In the genomic region with DNA sequence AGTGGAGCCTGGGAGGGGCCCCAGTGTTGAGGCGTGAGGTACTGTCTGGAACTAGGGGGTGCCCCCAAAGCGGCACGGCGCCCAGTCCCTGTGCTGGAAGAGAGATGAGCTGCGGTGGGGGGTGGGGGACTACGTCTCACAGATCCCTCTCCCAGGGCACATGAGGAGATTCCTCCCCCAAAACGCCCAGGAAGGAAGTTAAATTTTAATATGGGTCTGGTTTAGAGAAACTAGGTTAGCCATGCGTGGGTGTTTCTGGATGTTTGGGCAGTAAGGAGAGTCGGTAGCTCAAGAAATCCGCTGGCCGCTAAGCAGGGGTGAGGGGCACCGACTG, we compare ENCODE assay signal across 17 cellular contexts. TPM values are rescaled to one million over a fixed set of nuclear protein-coding genes. Genes with fewer than 3 reads are reported as not detected.
A peak's percentile ranks its signal among the peaks of the same experiment; 100 is the strongest.
DNase-seq lines count a peak whose midpoint lies in the region; ATAC-seq and TF ChIP-seq lines count a peak whose summit lies in the region.
"Had no signal": no experiment of that assay in that cellular context is flagged by ENCODE, and none has a peak within 500 bp of the region (broad histone marks: within the 10 kb centered on the region; RNA-seq: fewer than 3 reads in every experiment).

No MANE protein-coding gene starts in this region.

- ATAC-seq in natural killer cell (peak in 1 of 3 donors; percentile 22), omental fat pad (ENCODE audit: low FRiP score) (no peak)
- no peak for ATAC-seq in activated CD4-positive, alpha-beta T cell treated with anti-CD3 and anti-CD28 coated beads for 36 hours
- ATAC-seq: K562 had no signal

- no peak for TF ChIP-seq CTCF in A673 (conservative IDR thresholded peaks at IDR 0.05; ENCODE audit: low read depth, low read length)
- no peak for TF ChIP-seq CTCF in fibroblast of villous mesenchyme (IDR thresholded peaks at IDR 0.05; ENCODE audit: insufficient read depth, low read depth, low read length)
- no peak for TF ChIP-seq CTCF in natural killer cell (IDR thresholded peaks at IDR 0.05)
- no peak for TF ChIP-seq CTCF in omental fat pad (IDR thresholded peaks at IDR 0.05)

- BruUV-seq in A673 (replicated peaks; lab: Mats Ljungman, UMichigan), result no TSS peak

- H3K36me3 ChIP-seq in A673 (ENCODE audit: insufficient read depth, low read length, poor library complexity, severe bottlenecking), result peaks cover 10% of the 10 kb centered on the region

- H3K9me3 Mint-ChIP-seq in natural killer cell, result no peaks in the 10 kb centered on the region
- H3K9me3 Mint-ChIP-seq in activated CD4-positive, alpha-beta T cell treated with anti-CD3 and anti-CD28 coated beads for 36 hours (ENCODE audit: low read depth), result no peaks in the 10 kb centered on the region
- H3K9me3 Mint-ChIP-seq: CD4-positive, CD25-positive, alpha-beta regulatory T cell had no signal

- POLR2A ChIA-PET in A673 (lab: Charles Lee; ENCODE audit: low non-redundant PET), result no interaction called here
- POLR2A ChIA-PET in activated CD4-positive, alpha-beta T cell treated with anti-CD3 and anti-CD28 coated beads for 36 hours (lab: Charles Lee), result interaction anchor here (0.8 kb wide), 1 partner anchor 333 kb away, joined by 3 read pairs; no protein-coding TSS in a partner anchor

- no peak overlapping the region for H3K4me3 Mint-ChIP-seq in natural killer cell
- no peak overlapping the region for H3K4me3 Mint-ChIP-seq in activated CD4-positive, alpha-beta T cell treated with anti-CD3 and anti-CD28 coated beads for 36 hours
- H3K4me3 Mint-ChIP-seq: CD4-positive, CD25-positive, alpha-beta regulatory T cell had no signal

- H3K27ac ChIP-seq in A673 (ENCODE audit: low read depth, low read length, poor library complexity, severe bottlenecking), result peak overlapping the region; percentile 47

- peak overlapping the region; percentile 56 to 63 for H3K27ac Mint-ChIP-seq in natural killer cell
- no peak overlapping the region for H3K27ac Mint-ChIP-seq in activated CD4-positive, alpha-beta T cell treated with anti-CD3 and anti-CD28 coated beads for 36 hours
- H3K27ac Mint-ChIP-seq: CD4-positive, CD25-positive, alpha-beta regulatory T cell had no signal

- H3K4me1 ChIP-seq in A673 (ENCODE audit: insufficient read depth, low read length, poor library complexity, severe bottlenecking), result no peaks in the 10 kb centered on the region

- no peak for DNase-seq in A673 (ENCODE audit: low spot score)
- peak; percentile 41 for DNase-seq in HK-2 (ENCODE audit: unreplicated experiment)
- peak; percentile 29 for DNase-seq in fibroblast of villous mesenchyme (ENCODE audit: low read depth)
- no peak for DNase-seq in natural killer cell
- DNase-seq in NCI-H2107 treated with DMSO at 0.1 percent for 48 hours (lab: John Stamatoyannopoulos, UW; ENCODE audit: unreplicated experiment), result no peak
- DNase-seq in activated CD4-positive, alpha-beta T cell treated with anti-CD3 and anti-CD28 coated beads for 36 hours, result no peak
- no peak for DNase-seq in omental fat pad (ENCODE audit: low spot score)
- DNase-seq in GM19240 (ENCODE audit: insufficient read length, low spot score), result no peak
- DNase-seq: 8988T; CD4-positive, CD25-positive, alpha-beta regulatory T cell; GF-D8; NCI-H1048; NCI-H146; NCI-H2081 treated with DMSO at 0.1 percent for 48 hours; NCI-H2227 treated with DMSO at 0.1 percent for 48 hours; NCI-H526 treated with DMSO at 0.1 percent for 48 hours had no signal

- no peak overlapping the region for H3K4me3 ChIP-seq in A673 (ENCODE audit: low read depth, low read length, poor library complexity, severe bottlenecking)
- H3K4me3 ChIP-seq in fibroblast of villous mesenchyme (ENCODE audit: low read depth, low read length), result no peak overlapping the region
- H3K4me3 ChIP-seq: K562 had no signal

- no peaks in the 10 kb centered on the region for H3K27me3 Mint-ChIP-seq in natural killer cell (ENCODE audit: low read depth in 2 of 2)
- H3K27me3 Mint-ChIP-seq in activated CD4-positive, alpha-beta T cell treated with anti-CD3 and anti-CD28 coated beads for 36 hours, result no peaks in the 10 kb centered on the region
- H3K27me3 Mint-ChIP-seq: CD4-positive, CD25-positive, alpha-beta regulatory T cell had no signal

- H3K27me3 ChIP-seq in A673 (replicated peaks; ENCODE audit: insufficient read depth, low read depth, low read length, poor library complexity), result no peaks in the 10 kb centered on the region

- CTCF ChIA-PET in A673 (lab: Charles Lee), result interaction anchor here (0.5 kb wide), 1 partner anchor 109 kb away, joined by 4 read pairs; no protein-coding TSS in a partner anchor
- CTCF ChIA-PET in activated CD4-positive, alpha-beta T cell treated with anti-CD3 and anti-CD28 coated beads for 36 hours (lab: Charles Lee), result interaction anchor here (0.7 kb wide), 1 partner anchor 30 kb away, joined by 3 read pairs; no protein-coding TSS in a partner anchor

- no peaks in the 10 kb centered on the region for H3K9me3 ChIP-seq in A673 (ENCODE audit: low read depth, low read length, poor library complexity, severe bottlenecking)

- no peaks in the 10 kb centered on the region for H3K36me3 Mint-ChIP-seq in natural killer cell
- peaks cover 3% of the 10 kb centered on the region for H3K36me3 Mint-ChIP-seq in activated CD4-positive, alpha-beta T cell treated with anti-CD3 and anti-CD28 coated beads for 36 hours (ENCODE audit: low read depth)

- H3K4me1 Mint-ChIP-seq in natural killer cell, result peaks cover 19 to 42% of the 10 kb centered on the region in 2 donors
- peaks cover 10% of the 10 kb centered on the region for H3K4me1 Mint-ChIP-seq in activated CD4-positive, alpha-beta T cell treated with anti-CD3 and anti-CD28 coated beads for 36 hours

- intact Hi-C loops in A673 (cut with micrococcal nuclease; ENCODE audit: unreplicated experiment), result no loop called here
- intact Hi-C loops in natural killer cell (cut with micrococcal nuclease), result no loop called here
- intact Hi-C loops in activated CD4-positive, alpha-beta T cell treated with anti-CD3 and anti-CD28 coated beads for 36 hours (cut with DNase I, micrococcal nuclease), result no loop called here

RNA-seq across cellular contexts. Expression of a gene that starts 20.5 kb away (rescaled TPM):
- 108 and 118 TPM in 2 replicates for total RNA-seq in A673 (2021)
- 69.5 and 74.1 TPM in 2 replicates for total RNA-seq in fibroblast of villous mesenchyme
- total RNA-seq in natural killer cell, result 100 to 1,000 TPM; 138 to 143 (median 139) TPM
- 10 to 100 TPM; 56.0 to 78.1 TPM for total RNA-seq in activated CD4-positive, alpha-beta T cell treated with anti-CD3 and anti-CD28 coated beads for 36 hours
- 10 to 100 TPM; 49.3 to 76.6 (median 52.3) TPM for total RNA-seq in omental fat pad

RNA-seq across cellular contexts. Expression of a gene that starts 54.0 kb away (rescaled TPM):
- 91.7 and 110 TPM in 2 replicates for total RNA-seq in A673 (2021)
- total RNA-seq in fibroblast of villous mesenchyme, result 46.6 and 51.5 TPM in 2 replicates
- 10 to 100 TPM; 47.6 to 57.0 (median 53.4) TPM for total RNA-seq in natural killer cell
- total RNA-seq in activated CD4-positive, alpha-beta T cell treated with anti-CD3 and anti-CD28 coated beads for 36 hours, result 10 to 100 TPM; 46.7 to 61.8 TPM
- 10 to 100 TPM; 37.1 to 58.3 (median 52.8) TPM for total RNA-seq in omental fat pad

RNA-seq across cellular contexts. Expression of a gene that starts 56.3 kb away (rescaled TPM):
- 14.1 and 18.0 TPM in 2 replicates for total RNA-seq in A673 (2021)
- total RNA-seq in fibroblast of villous mesenchyme, result 3.9 and 4.5 TPM in 2 replicates
- 10 to 100 TPM; 13.0 to 20.9 (median 13.1) TPM for total RNA-seq in natural killer cell
- 1 to 10 TPM; 5.6 to 6.1 TPM for total RNA-seq in activated CD4-positive, alpha-beta T cell treated with anti-CD3 and anti-CD28 coated beads for 36 hours
- total RNA-seq in omental fat pad, result 1 to 10 TPM; 2.4 to 6.2 (median 3.9) TPM

RNA-seq across cellular contexts. Expression of a gene that starts 56.3 kb away (rescaled TPM):
- total RNA-seq in A673 (2021) (88.4 and 98.8 TPM in 2 replicates), fibroblast of villous mesenchyme (40.6 and 49.2 TPM in 2 replicates), natural killer cell (10 to 100 TPM; 43.1 to 53.7 (median 46.9) TPM), omental fat pad (10 to 100 TPM; 38.0 to 57.8 (median 45.6) TPM)
- total RNA-seq in activated CD4-positive, alpha-beta T cell treated with anti-CD3 and anti-CD28 coated beads for 36 hours, result 10 to 100 TPM; 20.5 to 25.6 TPM

Comparison
In these comparisons a context has a peak if more than half of its experiments do, and no peak if none do; other contexts are left out.
1. DNase-seq: peak in HK-2 (single experiment) and fibroblast of villous mesenchyme (single experiment); none in A673 (single experiment), natural killer cell (single experiment), NCI-H2107 treated with DMSO at 0.1 percent for 48 hours (single experiment), activated CD4-positive, alpha-beta T cell treated with anti-CD3 and anti-CD28 coated beads for 36 hours (single experiment), omental fat pad (single experiment) and GM19240 (single experiment).